In the genomic region with DNA sequence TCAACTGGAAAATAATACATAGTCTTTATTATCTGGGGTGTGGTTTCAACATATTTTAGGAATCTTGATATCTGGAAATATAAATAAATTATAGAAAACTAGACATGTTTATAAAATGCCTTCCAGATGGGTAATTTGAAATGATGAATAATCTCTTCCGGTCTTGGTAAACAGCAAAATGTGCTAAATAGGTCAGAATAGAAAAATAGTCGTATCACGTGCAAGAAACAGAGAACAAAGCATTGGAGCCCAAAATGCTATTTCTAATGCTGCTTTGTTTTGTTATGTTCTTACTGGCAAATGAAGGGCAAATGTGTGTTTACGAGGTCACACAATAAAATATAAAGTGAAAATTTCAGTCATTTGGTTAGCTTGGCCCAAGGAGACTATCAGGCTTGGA, we compare ENCODE assay signal across 13 cellular contexts. TPM values are rescaled to one million over a fixed set of nuclear protein-coding genes. Genes with fewer than 3 reads are reported as not detected.
DNase-seq lines count a peak whose midpoint lies in the region; ATAC-seq and TF ChIP-seq lines count a peak whose summit lies in the region.
"Had no signal": no experiment of that assay in that cellular context is flagged by ENCODE, and none has a peak within 500 bp of the region (broad histone marks: within the 10 kb centered on the region; RNA-seq: fewer than 3 reads in every experiment).

No MANE protein-coding gene starts in this region.

- no peak for TF ChIP-seq CTCF in gastroesophageal sphincter (IDR thresholded peaks at IDR 0.05)

- POLR2A ChIA-PET in HEK293T (lab: Yijun Ruan, JAX) = no interaction called here

- H3K27me3 Mint-ChIP-seq in activated T-helper 2 cell treated with anti-CD3 and anti-CD28 coated beads, Interferon-gamma antibody, Interleukin-2, Interleukin-4, amounts not matched to agents 10 μg/mL and 5 μg/mL and 100 μg/mL, durations not matched to agents 14 hours and 24 hours and 36 hours (ENCODE audit: low read depth) = peaks cover 11% of the 10 kb centered on the region

- TF ChIP-seq EP300 in gastroesophageal sphincter (IDR thresholded peaks at IDR 0.05) = no peak

- H3K9me3 Mint-ChIP-seq in activated T-helper 2 cell treated with anti-CD3 and anti-CD28 coated beads, Interferon-gamma antibody, Interleukin-2, Interleukin-4, amounts not matched to agents 10 μg/mL and 5 μg/mL and 100 μg/mL, durations not matched to agents 14 hours and 24 hours and 36 hours = no peaks in the 10 kb centered on the region

- intact Hi-C loops in activated T-helper 2 cell treated with anti-CD3 and anti-CD28 coated beads, Interferon-gamma antibody, Interleukin-2, Interleukin-4, amounts not matched to agents 10 μg/mL and 5 μg/mL and 100 μg/mL, durations not matched to agents 14 hours and 24 hours and 36 hours (cut with micrococcal nuclease) = no loop called here

- no peak overlapping the region for H3K27ac Mint-ChIP-seq in activated T-helper 2 cell treated with anti-CD3 and anti-CD28 coated beads, Interferon-gamma antibody, Interleukin-2, Interleukin-4, amounts not matched to agents 10 μg/mL and 5 μg/mL and 100 μg/mL, durations not matched to agents 14 hours and 24 hours and 36 hours
- H3K27ac Mint-ChIP-seq: activated naive CD4-positive, alpha-beta T cell treated with anti-CD3 and anti-CD28 coated beads, Interleukin-2, amount 50 U/mL, for 72 hours; nephron had no signal

- WGBS in gastroesophageal sphincter (ENCODE audit: low coverage in 1 of 2), 2 donors = 37 to 55% methylated on average over 4 of the region's 4 CpGs

- peak overlapping the region in 1 of 5 donors; percentile 36 for H3K9ac ChIP-seq in subcutaneous abdominal adipose tissue (ENCODE audit: low read length in 5 of 5)

- H3K9me3 ChIP-seq in gastroesophageal sphincter (no peaks in the 10 kb centered on the region), subcutaneous abdominal adipose tissue (ENCODE audit: control insufficient read depth in 5 of 5, low read length in 5 of 5) (peaks cover 0 to 2% (median 0%) of the 10 kb centered on the region in 5 donors)
- H3K9me3 ChIP-seq: left lung, MG63 had no signal

- H3K4me3 Mint-ChIP-seq in activated T-helper 2 cell treated with anti-CD3 and anti-CD28 coated beads, Interferon-gamma antibody, Interleukin-2, Interleukin-4, amounts not matched to agents 10 μg/mL and 5 μg/mL and 100 μg/mL, durations not matched to agents 14 hours and 24 hours and 36 hours (ENCODE audit: low read depth) = no peak overlapping the region
- H3K4me3 Mint-ChIP-seq: nephron had no signal

- H3K4me1 ChIP-seq in gastroesophageal sphincter (peaks cover 0 to 42% (median 15%) of the 10 kb centered on the region in 3 donors), subcutaneous abdominal adipose tissue (ENCODE audit: control insufficient read depth in 5 of 5, insufficient read depth in 5 of 5, low read length in 5 of 5) (peaks cover 2 to 53% (median 20%) of the 10 kb centered on the region in 5 donors)

- DNase-seq in GM04504 (ENCODE audit: low read depth) = peak; percentile 66
- peak; percentile 67 for DNase-seq in amniotic epithelial cell (ENCODE audit: low read depth)
- DNase-seq in activated T-helper 2 cell treated with anti-CD3 and anti-CD28 coated beads, Interferon-gamma antibody, Interleukin-2, Interleukin-4, amounts not matched to agents 10 μg/mL and 5 μg/mL and 100 μg/mL, durations not matched to agents 14 hours and 24 hours and 36 hours (ENCODE audit: low spot score) = no peak
- DNase-seq in NOMO-1 treated with DMSO at 0.1 percent for 48 hours (lab: John Stamatoyannopoulos, UW; ENCODE audit: unreplicated experiment) = no peak
- no peak for DNase-seq in HEK293T (ENCODE audit: extremely low spot score)
- DNase-seq: cortex of kidney, left lung, MG63 had no signal

- H3K36me3 Mint-ChIP-seq in activated T-helper 2 cell treated with anti-CD3 and anti-CD28 coated beads, Interferon-gamma antibody, Interleukin-2, Interleukin-4, amounts not matched to agents 10 μg/mL and 5 μg/mL and 100 μg/mL, durations not matched to agents 14 hours and 24 hours and 36 hours (ENCODE audit: low read depth) = no peaks in the 10 kb centered on the region
- H3K36me3 Mint-ChIP-seq: activated naive CD4-positive, alpha-beta T cell treated with anti-CD3 and anti-CD28 coated beads, Interleukin-2, amount 50 U/mL, for 72 hours had no signal

- CTCF ChIA-PET in HEK293T (lab: Yijun Ruan, JAX) = no interaction called here

- H3K36me3 ChIP-seq in gastroesophageal sphincter (peaks cover 0 to 9% of the 10 kb centered on the region in 2 donors), subcutaneous abdominal adipose tissue (ENCODE audit: control insufficient read depth in 5 of 5, insufficient read depth in 5 of 5, low read length in 5 of 5) (peaks cover 0 to 14% (median 10%) of the 10 kb centered on the region in 5 donors)
- H3K36me3 ChIP-seq: MG63 had no signal

- no peak for TF ChIP-seq POLR2A in gastroesophageal sphincter (IDR thresholded peaks at IDR 0.05)

- H3K27ac ChIP-seq in gastroesophageal sphincter (peak overlapping the region in 3 of 4 donors; percentile 40 to 56 (median 41)), subcutaneous abdominal adipose tissue (ENCODE audit: low read depth, low read length) (peak overlapping the region; percentile 71)

- ATAC-seq in gastroesophageal sphincter (no peak), GM21717 (IDR thresholded peaks at IDR 0.05; ENCODE audit: unreplicated experiment) (no peak)
- ATAC-seq: activated naive CD4-positive, alpha-beta T cell treated with anti-CD3 and anti-CD28 coated beads, Interleukin-2, amount 50 U/mL, for 72 hours; left lung had no signal

- peaks cover 4% of the 10 kb centered on the region for H3K4me1 Mint-ChIP-seq in activated T-helper 2 cell treated with anti-CD3 and anti-CD28 coated beads, Interferon-gamma antibody, Interleukin-2, Interleukin-4, amounts not matched to agents 10 μg/mL and 5 μg/mL and 100 μg/mL, durations not matched to agents 14 hours and 24 hours and 36 hours (ENCODE audit: low read depth)

- H3K27me3 ChIP-seq in gastroesophageal sphincter = no peaks in the 10 kb centered on the region
- no peaks in the 10 kb centered on the region for H3K27me3 ChIP-seq in subcutaneous abdominal adipose tissue (ENCODE audit: control insufficient read depth in 5 of 5, insufficient read depth in 4 of 5, low read length in 5 of 5)
- H3K27me3 ChIP-seq: left lung, MG63 had no signal

- H3K4me3 ChIP-seq in gastroesophageal sphincter = no peak overlapping the region
- H3K4me3 ChIP-seq in subcutaneous abdominal adipose tissue (ENCODE audit: low read depth in 1 of 5, low read length in 5 of 5) = no peak overlapping the region
- H3K4me3 ChIP-seq: left lung, MG63 had no signal

TF ChIP-seq in HEK293T, 16 proteins besides CTCF, POLR2A, EP300 and RAD21:
- TF ChIP-seq LEF1 (IDR thresholded peaks at IDR 0.05; ENCODE audit: borderline replicate concordance) (no peak), SUZ12 (IDR thresholded peaks at IDR 0.05) (no peak), L3MBTL2 (conservative IDR thresholded peaks at IDR 0.05) (no peak), CTBP1 (IDR thresholded peaks at IDR 0.05; ENCODE audit: borderline replicate concordance) (no peak), ARNT (IDR thresholded peaks at IDR 0.05) (no peak), ZNF384 (IDR thresholded peaks at IDR 0.05) (no peak), FOXM1 (IDR thresholded peaks at IDR 0.05; ENCODE audit: borderline replicate concordance) (no peak), BHLHE40 (IDR thresholded peaks at IDR 0.05; ENCODE audit: borderline replicate concordance) (no peak), NFRKB (IDR thresholded peaks at IDR 0.05) (no peak), HDGF (IDR thresholded peaks at IDR 0.05; ENCODE audit: borderline replicate concordance) (no peak), TARDBP (IDR thresholded peaks at IDR 0.05) (no peak), SP1 (IDR thresholded peaks at IDR 0.05) (no peak), ELF4 (IDR thresholded peaks at IDR 0.05) (no peak), FOXK2 (IDR thresholded peaks at IDR 0.05) (no peak), FOXA1 (IDR thresholded peaks at IDR 0.05) (no peak)
- TF ChIP-seq, protein P1, sequence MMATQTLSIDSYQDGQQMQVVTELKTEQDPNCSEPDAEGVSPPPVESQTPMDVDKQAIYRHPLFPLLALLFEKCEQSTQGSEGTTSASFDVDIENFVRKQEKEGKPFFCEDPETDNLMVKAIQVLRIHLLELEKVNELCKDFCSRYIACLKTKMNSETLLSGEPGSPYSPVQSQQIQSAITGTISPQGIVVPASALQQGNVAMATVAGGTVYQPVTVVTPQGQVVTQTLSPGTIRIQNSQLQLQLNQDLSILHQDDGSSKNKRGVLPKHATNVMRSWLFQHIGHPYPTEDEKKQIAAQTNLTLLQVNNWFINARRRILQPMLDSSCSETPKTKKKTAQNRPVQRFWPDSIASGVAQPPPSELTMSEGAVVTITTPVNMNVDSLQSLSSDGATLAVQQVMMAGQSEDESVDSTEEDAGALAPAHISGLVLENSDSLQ (IDR thresholded peaks at IDR 0.05) = no peak

RNA-seq across cellular contexts. Expression of a gene that starts 55.8 kb away (rescaled TPM):
- total RNA-seq in gastroesophageal sphincter = 10 to 100 TPM; 44.7 to 89.5 (median 54.8) TPM
- total RNA-seq in activated T-helper 2 cell treated with anti-CD3 and anti-CD28 coated beads, Interferon-gamma antibody, Interleukin-2, Interleukin-4, amounts not matched to agents 10 μg/mL and 5 μg/mL and 100 μg/mL, durations not matched to agents 14 hours and 24 hours and 36 hours = not detected in 2 replicates
- total RNA-seq: activated naive CD4-positive, alpha-beta T cell treated with anti-CD3 and anti-CD28 coated beads, Interleukin-2, amount 50 U/mL, for 72 hours had no signal

Comparison
In these comparisons a context has a peak if more than half of its experiments do, and no peak if none do; other contexts are left out.
1. DNase-seq: peak in GM04504 (single experiment) and amniotic epithelial cell (single experiment); none in activated T-helper 2 cell treated with anti-CD3 and anti-CD28 coated beads, Interferon-gamma antibody, Interleukin-2, Interleukin-4, amounts not matched to agents 10 μg/mL and 5 μg/mL and 100 μg/mL, durations not matched to agents 14 hours and 24 hours and 36 hours (single experiment), NOMO-1 treated with DMSO at 0.1 percent for 48 hours (single experiment) and HEK293T (single experiment).
2. RNA of a gene that starts 55.8 kb away (total RNA-seq): 44.7 to 89.5 TPM in gastroesophageal sphincter; not detected in activated T-helper 2 cell treated with anti-CD3 and anti-CD28 coated beads, Interferon-gamma antibody, Interleukin-2, Interleukin-4, amounts not matched to agents 10 μg/mL and 5 μg/mL and 100 μg/mL, durations not matched to agents 14 hours and 24 hours and 36 hours; every median in the first group is over 10 times any median in the second.